1 cellular context compared by ENCODE assay signal in the genomic region with DNA sequence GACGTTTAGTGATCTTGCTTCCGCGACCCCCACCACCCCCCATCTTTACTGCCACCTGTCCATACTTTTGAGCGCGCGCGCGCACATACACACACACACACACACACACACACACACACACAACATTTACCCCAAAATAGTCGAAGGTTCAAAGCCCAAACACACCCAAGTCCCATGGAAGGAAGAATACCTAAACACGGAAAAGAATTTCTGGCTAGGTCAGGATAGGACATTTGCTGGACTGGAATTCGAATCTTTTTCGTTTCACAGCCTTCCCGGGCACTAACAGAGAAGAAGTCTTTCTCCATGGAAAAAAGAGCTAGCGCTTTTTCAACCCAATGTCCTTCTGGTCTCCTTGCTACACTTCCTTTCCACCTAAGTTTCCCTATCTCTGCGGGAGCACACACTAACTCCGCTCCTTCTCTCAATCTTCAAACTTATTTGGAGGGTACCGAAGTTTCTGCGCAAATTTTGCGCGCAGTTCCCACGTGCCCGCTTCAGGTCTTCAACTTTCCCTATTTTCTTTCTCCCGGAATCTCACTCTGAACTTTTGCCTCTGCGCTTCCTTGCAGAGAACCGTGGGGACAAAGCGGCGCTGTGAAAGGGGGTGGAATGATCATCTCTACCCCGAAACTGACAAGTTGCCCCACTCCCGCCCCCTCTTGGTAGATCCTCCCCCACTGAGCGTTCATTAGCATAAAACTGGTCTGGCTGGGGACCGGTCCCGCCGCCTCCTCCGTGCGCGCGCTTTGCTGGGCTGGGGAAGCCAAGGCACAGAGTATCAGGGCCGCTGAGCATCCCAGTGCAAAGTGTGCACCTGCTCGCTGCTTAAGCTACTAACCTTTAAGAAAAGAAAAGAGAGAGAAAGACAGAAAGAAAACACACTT.
TF ChIP-seq lines count a peak whose summit lies in the region.

No MANE protein-coding gene starts in this region.

TF ChIP-seq in H1, 55 proteins besides CTCF, POLR2A, EP300 and RAD21:
- TF ChIP-seq, protein P1, sequence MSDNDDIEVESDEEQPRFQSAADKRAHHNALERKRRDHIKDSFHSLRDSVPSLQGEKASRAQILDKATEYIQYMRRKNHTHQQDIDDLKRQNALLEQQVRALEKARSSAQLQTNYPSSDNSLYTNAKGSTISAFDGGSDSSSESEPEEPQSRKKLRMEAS (IDR thresholded peaks at IDR 0.05): peak; percentile 56
- TF ChIP-seq SP4 (IDR thresholded peaks at IDR 0.05; ENCODE audit: low read length) (no peak), E2F6 (IDR thresholded peaks at IDR 0.05) (peak; percentile 84), SIN3A (conservative IDR thresholded peaks at IDR 0.05 in 1 of 2, IDR thresholded peaks at IDR 0.05 in 1 of 2; ENCODE audit: low read depth in 1 of 2, low read length in 2 of 2) (0 out of 4 replicates have a peak, but pooled peaks of 1 of the 2 experiments have one; percentile 10), RNF2 (IDR thresholded peaks at IDR 0.05; ENCODE audit: borderline replicate concordance, low read depth, low read length, missing control alignments, poor library complexity, severe bottlenecking) (peak; percentile 63), JUND (IDR thresholded peaks at IDR 0.05; ENCODE audit: low read length) (no peak), CHD2 (IDR thresholded peaks at IDR 0.05; ENCODE audit: low read length) (no peak), CTBP2 (IDR thresholded peaks at IDR 0.05; ENCODE audit: borderline replicate concordance, insufficient read depth, insufficient read length, low read length) (peak; percentile 4), SIX5 (IDR thresholded peaks at IDR 0.05; ENCODE audit: low read depth, low read length) (no peak), CBX5 (IDR thresholded peaks at IDR 0.05; ENCODE audit: low read depth, low read length) (no peak), RBBP5 (IDR thresholded peaks at IDR 0.05; ENCODE audit: borderline replicate concordance, low read depth, low read length) (no peak; the same call in 1 of the 2 replicates), KDM5A (IDR thresholded peaks at IDR 0.05; ENCODE audit: low read length) (no peak), RFX5 (IDR thresholded peaks at IDR 0.05; ENCODE audit: borderline replicate concordance, low read depth, low read length) (no peak), SRF (IDR thresholded peaks at IDR 0.05; ENCODE audit: low read depth, low read length) (no peak), CBX8 (IDR thresholded peaks at IDR 0.05; ENCODE audit: borderline replicate concordance, low read depth, low read length) (no peak), EGR1 (IDR thresholded peaks at IDR 0.05; ENCODE audit: borderline replicate concordance, low read depth, low read length) (peak; percentile 22; the same call in 1 of the 2 replicates), HDAC2 (IDR thresholded peaks at IDR 0.05; ENCODE audit: borderline replicate concordance in 1 of 2, low read depth in 2 of 2, low read length in 2 of 2) (peak in 1 of 2 experiments; percentile 61; a peak in 1 of 4 replicates), EZH2 (IDR thresholded peaks at IDR 0.05; ENCODE audit: low read depth, low read length, severe bottlenecking) (peak; percentile 0), SP1 (IDR thresholded peaks at IDR 0.05; ENCODE audit: low read depth, low read length) (peak; percentile 33; the same call in 1 of the 2 replicates), KDM4A (IDR thresholded peaks at IDR 0.05; ENCODE audit: low read depth, low read length, severe bottlenecking) (no peak), GTF2F1 (IDR thresholded peaks at IDR 0.05; ENCODE audit: borderline replicate concordance, low read depth, low read length) (no peak)
- TF ChIP-seq, protein P2, sequence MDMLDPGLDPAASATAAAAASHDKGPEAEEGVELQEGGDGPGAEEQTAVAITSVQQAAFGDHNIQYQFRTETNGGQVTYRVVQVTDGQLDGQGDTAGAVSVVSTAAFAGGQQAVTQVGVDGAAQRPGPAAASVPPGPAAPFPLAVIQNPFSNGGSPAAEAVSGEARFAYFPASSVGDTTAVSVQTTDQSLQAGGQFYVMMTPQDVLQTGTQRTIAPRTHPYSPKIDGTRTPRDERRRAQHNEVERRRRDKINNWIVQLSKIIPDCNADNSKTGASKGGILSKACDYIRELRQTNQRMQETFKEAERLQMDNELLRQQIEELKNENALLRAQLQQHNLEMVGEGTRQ (IDR thresholded peaks at IDR 0.05; ENCODE audit: low read length): no peak
